ENCODE assay signal across 11 cellular contexts in the genomic region with DNA sequence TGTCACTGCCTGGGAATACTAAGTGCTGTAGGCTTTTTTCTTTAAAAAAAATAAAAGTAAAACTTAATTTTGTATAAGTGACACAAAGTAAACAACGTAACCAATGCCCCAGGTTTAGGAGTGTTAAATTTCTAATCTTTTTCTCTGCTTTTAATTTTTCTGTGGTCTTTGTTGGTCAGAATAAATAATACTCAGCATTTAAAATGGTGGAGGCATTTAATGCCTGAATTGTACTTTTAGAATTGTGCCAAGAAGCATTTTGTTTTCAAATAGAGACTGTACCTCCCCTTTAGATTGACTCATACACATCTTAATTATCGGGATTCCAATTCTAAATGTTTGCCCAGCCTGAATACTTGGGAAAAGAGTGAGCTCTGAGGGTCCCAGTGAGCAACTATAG. TPM values are rescaled to one million over a fixed set of nuclear protein-coding genes. Genes with fewer than 3 reads are reported as not detected.
DNase-seq lines count a peak whose midpoint lies in the region; ATAC-seq and TF ChIP-seq lines count a peak whose summit lies in the region.
"Had no signal": no experiment of that assay in that cellular context is flagged by ENCODE, and none has a peak within 500 bp of the region (broad histone marks: within the 10 kb centered on the region; RNA-seq: fewer than 3 reads in every experiment).

No MANE protein-coding gene starts in this region.

- no peaks in the 10 kb centered on the region for H3K9me2 ChIP-seq in PC-3 (replicated peaks; ENCODE audit: low read length)

- H3K36me3 Mint-ChIP-seq in progenitor cell of endocrine pancreas (ENCODE audit: insufficient read depth): peaks cover 4% of the 10 kb centered on the region

- H3K4me3 ChIP-seq in GM12865 (ENCODE audit: low read depth, low read length): peak overlapping the region; percentile 72
- H3K4me3 ChIP-seq in PC-3 (ENCODE audit: low read length): peak overlapping the region; percentile 98
- H3K4me3 ChIP-seq in epithelial cell of proximal tubule (ENCODE audit: low read depth, low read length): peak overlapping the region; percentile 82

- H3F3A ChIP-seq in PC-3 (ENCODE audit: low read length, unreplicated experiment): no peaks in the 10 kb centered on the region

- no peak for ATAC-seq in PC-3
- ATAC-seq in GM21619 (IDR thresholded peaks at IDR 0.05; ENCODE audit: unreplicated experiment): no peak

- H3K9me3 ChIP-seq in PC-3 (ENCODE audit: low read length): no peaks in the 10 kb centered on the region

- no peaks in the 10 kb centered on the region for H3K27me3 Mint-ChIP-seq in progenitor cell of endocrine pancreas

- TF ChIP-seq CTCF in GM12865 (IDR thresholded peaks at IDR 0.05; ENCODE audit: insufficient read depth, low read depth, low read length, missing control alignments) (no peak), PC-3 (conservative IDR thresholded peaks at IDR 0.05; ENCODE audit: low read depth, low read length) (no peak), epithelial cell of proximal tubule (conservative IDR thresholded peaks at IDR 0.05; ENCODE audit: low read depth, low read length) (no peak), progenitor cell of endocrine pancreas (IDR thresholded peaks at IDR 0.05; ENCODE audit: unreplicated experiment) (no peak)

- no peaks in the 10 kb centered on the region for H3K9me3 Mint-ChIP-seq in progenitor cell of endocrine pancreas (ENCODE audit: low read depth)

- POLR2A ChIA-PET in PC-3 (lab: Charles Lee; ENCODE audit: unreplicated experiment): no interaction called here

- no peaks in the 10 kb centered on the region for H3K36me3 ChIP-seq in PC-3 (ENCODE audit: low read depth, low read length)

- H3K9ac ChIP-seq in PC-3 (ENCODE audit: low read length): peak overlapping the region; percentile 87; the same call in 1 of the 2 replicates

- no peaks in the 10 kb centered on the region for H4K20me1 ChIP-seq in PC-3 (ENCODE audit: low read length)

- DNase-seq in GM12865 (ENCODE audit: low read depth) (no peak), PC-3 (peak; percentile 2), epithelial cell of proximal tubule (ENCODE audit: low read depth) (no peak), progenitor cell of endocrine pancreas (ENCODE audit: low spot score, unreplicated experiment) (no peak), nucleus accumbens (lab: John Stamatoyannopoulos, UW) (no peak), LoVo (ENCODE audit: low spot score) (no peak)
- DNase-seq in stimulated activated CD4-positive, alpha-beta T cell treated with anti-CD3 and anti-CD28 coated beads, Interleukin-1b, Interleukin-23, amount 100 ng/mL, for 48 hours: no peak
- DNase-seq: activated effector memory CD4-positive, alpha-beta T cell treated with Interleukin-2 at 50 U/mL for 16 hours; kidney glomerular epithelial cell; NCI-H524 treated with DMSO at 0.1 percent for 48 hours had no signal

- peaks cover 11% of the 10 kb centered on the region for H3K4me1 ChIP-seq in PC-3 (ENCODE audit: insufficient read depth, low read length)

- H2AFZ ChIP-seq in PC-3 (ENCODE audit: low read length): no peak overlapping the region

- H3K27ac ChIP-seq in PC-3 (ENCODE audit: low read length): no peak overlapping the region

- intact Hi-C loops in PC-3 (cut with micrococcal nuclease): loop anchor here (5.0 kb wide), 1 partner anchor 50 kb away; no protein-coding TSS in a partner anchor

- no peaks in the 10 kb centered on the region for H3K27me3 ChIP-seq in PC-3 (ENCODE audit: low read length)

- peaks cover 25% of the 10 kb centered on the region for H3K4me1 Mint-ChIP-seq in progenitor cell of endocrine pancreas (ENCODE audit: low read depth)

- no TSS peak for BruUV-seq in PC-3 (replicated peaks; lab: Mats Ljungman, UMichigan)

- H3K79me2 ChIP-seq in PC-3 (ENCODE audit: low read length): peaks cover 59% of the 10 kb centered on the region

- CTCF ChIA-PET in PC-3 (lab: Charles Lee): interaction anchor here (0.7 kb wide), 1 partner anchor 362 kb away, joined by 5 read pairs; no protein-coding TSS in a partner anchor

- peak overlapping the region; percentile 71 for H3K4me3 Mint-ChIP-seq in progenitor cell of endocrine pancreas (ENCODE audit: low read depth)

- peak overlapping the region; percentile 96 for H3K4me2 ChIP-seq in PC-3 (ENCODE audit: low read length)

- peak overlapping the region; percentile 94 for H3K27ac Mint-ChIP-seq in progenitor cell of endocrine pancreas

RNA-seq across cellular contexts. Expression of gene DMXL1, which starts 1.6 kb away (rescaled TPM):
- 16.0 and 20.6 TPM in 2 replicates for total RNA-seq in PC-3 (2014; rRNA removed)
- 10.6 and 11.9 TPM in 2 replicates for total RNA-seq in epithelial cell of proximal tubule
- 47.0 and 48.3 TPM in 2 replicates for total RNA-seq in progenitor cell of endocrine pancreas
